25 cellular contexts compared by ENCODE assay signal in the genomic region with DNA sequence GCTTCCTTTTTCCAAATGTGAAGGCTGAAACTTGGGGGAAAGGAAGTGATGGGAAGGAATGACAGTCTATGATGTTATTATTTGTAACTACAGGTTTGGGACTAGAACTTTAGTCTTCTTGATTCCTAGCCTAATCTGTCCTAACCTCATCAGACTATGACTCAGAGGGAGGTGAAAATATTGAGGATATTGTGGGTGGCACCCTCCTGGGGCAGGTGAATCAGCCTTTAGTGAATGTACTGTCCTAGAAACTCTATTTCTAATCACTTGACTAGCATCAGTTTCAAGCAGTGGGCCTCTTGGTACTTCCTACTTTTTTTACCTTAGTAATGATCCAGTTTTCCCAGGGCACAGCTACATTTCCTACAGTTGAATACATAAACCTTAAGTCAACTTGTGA.
"Had no signal": no experiment of that assay in that cellular context is flagged by ENCODE, and none has a peak within 500 bp of the region (broad histone marks: within the 10 kb centered on the region; RNA-seq: fewer than 3 reads in every experiment).

No MANE protein-coding gene starts in this region.

- FAIRE-seq: pancreas, small intestine, urothelium cell line had no signal

- H3K4me3 ChIP-seq: pancreas, prostate gland, right lobe of liver, sigmoid colon, stomach, thoracic aorta, thyroid gland, tibial nerve, upper lobe of left lung, vagina had no signal

- H3K9me3 ChIP-seq: neutrophil, pancreas, prostate gland, right lobe of liver, sigmoid colon, thoracic aorta, thyroid gland, upper lobe of left lung, vagina had no signal

- ATAC-seq: natural killer cell treated with Interleukin-12 subunit alpha and Interleukin-12 subunit beta and Interleukin-15 and Interleukin-18, amount 100 ng/mL, for 72 hours; pancreas; right cardiac atrium; right lobe of liver; stimulated activated effector memory CD8-positive, alpha-beta T cell treated with anti-CD3 and anti-CD28 coated beads, Interleukin-12 subunit alpha, Interleukin-12 subunit beta, amount 100 ng/mL, for 72 hours; stimulated activated naive B cell treated with anti-CD40 and anti-IgM and Interleukin-4, amounts not matched to agents 10 μg/mL and 1 μg/mL and 100 μg/mL, for 72 hours had no signal

- H3K27me3 ChIP-seq: neutrophil, pancreas, right lobe of liver, sigmoid colon, stomach, thyroid gland, tibial nerve, upper lobe of left lung, vagina had no signal

- DNase-seq: nephron progenitor cell; nucleus accumbens; pancreas; right cardiac atrium; right lobe of liver; sigmoid colon; small intestine; stimulated activated CD4-positive, alpha-beta T cell treated with anti-CD3 and anti-CD28 coated beads, Interleukin-15, amount 100 ng/mL, for 24 hours; stimulated activated CD4-positive, alpha-beta T cell treated with anti-CD3 and anti-CD28 coated beads, Interleukin-2, amount 100 ng/mL, for 24 hours; stimulated activated CD4-positive, alpha-beta T cell treated with anti-CD3 and anti-CD28 coated beads, Interleukin-2, amount 100 ng/mL, for 48 hours; stimulated activated CD4-positive, alpha-beta T cell treated with anti-CD3 and anti-CD28 coated beads, Interleukin-4, amount 100 ng/mL, for 24 hours; stimulated activated naive B cell treated with anti-CD40 and anti-IgM and Interleukin-4, amounts not matched to agents 10 μg/mL and 1 μg/mL and 100 μg/mL, for 72 hours; stimulated activated naive CD4-positive, alpha-beta T cell treated with Interleukin-2 at 50 U/mL for 16 hours; stomach; thyroid gland; trophoblast cell; upper lobe of left lung had no signal

- H3K36me3 ChIP-seq: neutrophil, pancreas, prostate gland, right lobe of liver, sigmoid colon, stomach, thoracic aorta, thyroid gland, tibial nerve, upper lobe of left lung, vagina had no signal

- H3K4me1 ChIP-seq: pancreas, prostate gland, right lobe of liver, sigmoid colon, stomach, thyroid gland, tibial nerve, upper lobe of left lung, vagina had no signal

- H3K27ac ChIP-seq: neutrophil, pancreas, prostate gland, right lobe of liver, sigmoid colon, stomach, thoracic aorta, thyroid gland, tibial nerve, upper lobe of left lung, vagina had no signal
